In genomic region chr6:43724914-43725642, GRCh38 we compare ENCODE assay signal across 1 cellular context.
TF ChIP-seq lines count a peak whose summit lies in the region.

No MANE protein-coding gene starts in this region.

TF ChIP-seq in HepG2, 621 proteins besides CTCF, POLR2A, EP300 and RAD21 (continued from another document and continues in another):
- TF ChIP-seq ZNF784 (CRISPR knock-in tag; IDR thresholded peaks at IDR 0.05; ENCODE audit: borderline replicate concordance) = no peak
- peak; percentile 92 for TF ChIP-seq IRF2 (CRISPR knock-in tag; IDR thresholded peaks at IDR 0.05)
- TF ChIP-seq ZNF256 (CRISPR knock-in tag; conservative IDR thresholded peaks at IDR 0.05) = no peak
- TF ChIP-seq ZNF383 (CRISPR knock-in tag; IDR thresholded peaks at IDR 0.05; ENCODE audit: borderline replicate concordance) = no peak
- TF ChIP-seq HMGA1 (CRISPR knock-in tag; conservative IDR thresholded peaks at IDR 0.05) = no peak
- no peak for TF ChIP-seq TEAD2 (CRISPR knock-in tag; IDR thresholded peaks at IDR 0.05)
- TF ChIP-seq ZNF496 (CRISPR knock-in tag; IDR thresholded peaks at IDR 0.05; ENCODE audit: insufficient replicate concordance) = no peak
- TF ChIP-seq CSRNP2 (CRISPR knock-in tag; conservative IDR thresholded peaks at IDR 0.05; ENCODE audit: low read depth) = no peak
- no peak for TF ChIP-seq ATF5 (CRISPR knock-in tag; IDR thresholded peaks at IDR 0.05; ENCODE audit: low read depth)
- no peak for TF ChIP-seq ZNF616 (CRISPR knock-in tag; IDR thresholded peaks at IDR 0.05; ENCODE audit: low read depth)
- TF ChIP-seq FLYWCH1 (CRISPR knock-in tag; IDR thresholded peaks at IDR 0.05) = no peak
- TF ChIP-seq THYN1 (CRISPR knock-in tag; IDR thresholded peaks at IDR 0.05; ENCODE audit: borderline replicate concordance, low read depth) = no peak
- TF ChIP-seq ZNF333 (CRISPR knock-in tag; IDR thresholded peaks at IDR 0.05; ENCODE audit: borderline replicate concordance) = 0 out of 2 replicates have a peak, but pooled peaks have one; percentile 32
- TF ChIP-seq ONECUT2 (CRISPR knock-in tag; IDR thresholded peaks at IDR 0.05) = no peak
- TF ChIP-seq ZNF124 (CRISPR knock-in tag; IDR thresholded peaks at IDR 0.05) = 0 out of 2 replicates have a peak, but pooled peaks have one; percentile 37
- TF ChIP-seq ZFP36L1 (CRISPR knock-in tag; IDR thresholded peaks at IDR 0.05) = no peak
- TF ChIP-seq IRF1 (CRISPR knock-in tag; IDR thresholded peaks at IDR 0.05; ENCODE audit: low read depth) = no peak
- TF ChIP-seq ZNF800 (CRISPR knock-in tag; IDR thresholded peaks at IDR 0.05) = 0 out of 2 replicates have a peak, but pooled peaks have one; percentile 44
- peak; percentile 82; the same call in 1 of the 2 replicates for TF ChIP-seq MAX (IDR thresholded peaks at IDR 0.05)
- TF ChIP-seq ZNF230 (CRISPR knock-in tag; IDR thresholded peaks at IDR 0.05) = no peak
- no peak for TF ChIP-seq CBX1 (IDR thresholded peaks at IDR 0.05; ENCODE audit: low read depth)
- TF ChIP-seq ZNF329 (CRISPR knock-in tag; IDR thresholded peaks at IDR 0.05; ENCODE audit: low read depth) = no peak
- peak; percentile 91; the same call in 1 of the 2 replicates for TF ChIP-seq ZNF839 (CRISPR knock-in tag; IDR thresholded peaks at IDR 0.05; ENCODE audit: borderline replicate concordance)
- no peak for TF ChIP-seq AFF4 (CRISPR knock-in tag; IDR thresholded peaks at IDR 0.05)
- peak; percentile 84; the same call in 1 of the 2 replicates for TF ChIP-seq ZNF547 (CRISPR knock-in tag; IDR thresholded peaks at IDR 0.05)
- no peak for TF ChIP-seq DR1 (CRISPR knock-in tag; IDR thresholded peaks at IDR 0.05)
- peak; percentile 85 for TF ChIP-seq FOXA3 (CRISPR knock-in tag; IDR thresholded peaks at IDR 0.05)
- peak; percentile 84; the same call in 1 of the 2 replicates for TF ChIP-seq YEATS2 (CRISPR knock-in tag; IDR thresholded peaks at IDR 0.05; ENCODE audit: borderline replicate concordance)
- peak; percentile 23; the same call in 1 of the 2 replicates for TF ChIP-seq TGIF2 (CRISPR knock-in tag; IDR thresholded peaks at IDR 0.05)
- TF ChIP-seq THRA (CRISPR knock-in tag; IDR thresholded peaks at IDR 0.05; ENCODE audit: borderline replicate concordance) = peak; percentile 80
- TF ChIP-seq RBAK (CRISPR knock-in tag; IDR thresholded peaks at IDR 0.05) = no peak
- no peak for TF ChIP-seq ZFP41 (CRISPR knock-in tag; IDR thresholded peaks at IDR 0.05; ENCODE audit: borderline replicate concordance)
- TF ChIP-seq ZNF414 (CRISPR knock-in tag; IDR thresholded peaks at IDR 0.05) = peak; percentile 86
- TF ChIP-seq MXD4 (CRISPR knock-in tag; IDR thresholded peaks at IDR 0.05) = peak; percentile 60; the same call in 1 of the 2 replicates
- peak; percentile 72 for TF ChIP-seq HIC2 (CRISPR knock-in tag; IDR thresholded peaks at IDR 0.05; ENCODE audit: low read depth)
- no peak for TF ChIP-seq IKZF1 (IDR thresholded peaks at IDR 0.05)
- TF ChIP-seq ETS1 (CRISPR knock-in tag; IDR thresholded peaks at IDR 0.05) = no peak
- no peak for TF ChIP-seq PAF1 (CRISPR knock-in tag; IDR thresholded peaks at IDR 0.05)
- TF ChIP-seq SIN3A (IDR thresholded peaks at IDR 0.05; ENCODE audit: borderline replicate concordance, low read depth, low read length) = no peak
- no peak for TF ChIP-seq MEIS1 (CRISPR knock-in tag; IDR thresholded peaks at IDR 0.05; ENCODE audit: borderline replicate concordance)
- 0 out of 2 replicates have a peak, but pooled peaks have one; percentile 37 for TF ChIP-seq PRDM10 (CRISPR knock-in tag; IDR thresholded peaks at IDR 0.05; ENCODE audit: low read depth)
- TF ChIP-seq GATA4 (IDR thresholded peaks at IDR 0.05; ENCODE audit: borderline replicate concordance, low read depth) = no peak
- TF ChIP-seq ZNF501 (CRISPR knock-in tag; IDR thresholded peaks at IDR 0.05) = no peak
